ENCODE assay signal across 16 cellular contexts in the genomic region with DNA sequence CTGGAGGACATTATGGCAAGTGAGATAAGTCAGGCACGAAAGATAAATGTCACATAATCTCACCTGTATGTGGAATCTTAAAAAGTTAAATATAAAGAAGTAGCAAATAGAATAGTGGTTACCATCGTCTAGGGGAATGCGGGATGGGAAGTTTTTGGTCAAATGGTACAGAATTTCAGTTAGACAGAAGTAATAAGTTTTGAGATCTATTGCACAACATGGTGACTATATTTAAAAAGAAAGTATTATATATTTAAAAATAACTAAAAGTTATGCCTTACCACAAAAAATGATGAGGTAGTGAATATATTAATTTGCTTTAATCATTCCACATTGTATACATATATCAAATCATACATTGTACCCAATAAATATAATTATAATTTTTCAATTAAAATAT.
DNase-seq lines count a peak whose midpoint lies in the region; ATAC-seq, FAIRE-seq and TF ChIP-seq lines count a peak whose summit lies in the region.
"Had no signal": no experiment of that assay in that cellular context is flagged by ENCODE, and none has a peak within 500 bp of the region (broad histone marks: within the 10 kb centered on the region; RNA-seq: fewer than 3 reads in every experiment).

No MANE protein-coding gene starts in this region.

- ATAC-seq in GM18520 (IDR thresholded peaks at IDR 0.05; ENCODE audit: unreplicated experiment) = no peak
- ATAC-seq: A549, GM12878, HepG2 had no signal

- H3K27ac ChIP-seq in kidney (ENCODE audit: low read depth in 2 of 2, low read length in 2 of 2) = no peak overlapping the region
- H3K27ac ChIP-seq: A549, BLaER1 had no signal

- FAIRE-seq in G401.6 (lab: Jason Lieb, UNC) (peak; percentile 75), TTC549 (lab: Jason Lieb, UNC) (peak; percentile 95), kidney (lab: Jason Lieb, UNC) (peak; percentile 92)
- FAIRE-seq: A549, GM12878, GM19239, H1, HepG2 had no signal

- no peaks in the 10 kb centered on the region for H3K4me1 ChIP-seq in kidney (ENCODE audit: control insufficient read depth in 1 of 2, insufficient read depth in 1 of 2, low read depth in 1 of 2, low read length in 2 of 2)
- H3K4me1 ChIP-seq: A549 had no signal

- no peak overlapping the region for H3K4me3 Mint-ChIP-seq in T-helper 2 cell treated with Interferon-gamma antibody and Interleukin-4, amounts not matched to agents 5 μg/mL and 100 μg/mL, for 36 hours
- H3K4me3 Mint-ChIP-seq: CD14-positive monocyte; CD4-positive, alpha-beta memory T cell; H9 had no signal

- no peak for TF ChIP-seq CTCF in kidney (IDR thresholded peaks at IDR 0.05; ENCODE audit: borderline replicate concordance, extremely low read depth, insufficient read depth)

- no peak overlapping the region for H3K27ac Mint-ChIP-seq in T-helper 2 cell treated with Interferon-gamma antibody and Interleukin-4, amounts not matched to agents 5 μg/mL and 100 μg/mL, for 36 hours
- H3K27ac Mint-ChIP-seq: CD14-positive monocyte; CD4-positive, alpha-beta memory T cell; H9 had no signal

- no peak overlapping the region for H3K4me3 ChIP-seq in kidney (ENCODE audit: low read length in 2 of 2)
- H3K4me3 ChIP-seq: A549, BLaER1, GM12878 had no signal

- no peaks in the 10 kb centered on the region for H3K9me3 ChIP-seq in kidney (ENCODE audit: control insufficient read depth in 1 of 2, low read length in 2 of 2)
- H3K9me3 ChIP-seq: A549, BLaER1 had no signal

- no peaks in the 10 kb centered on the region for H3K36me3 Mint-ChIP-seq in T-helper 2 cell treated with Interferon-gamma antibody and Interleukin-4, amounts not matched to agents 5 μg/mL and 100 μg/mL, for 36 hours (ENCODE audit: low read depth)
- H3K36me3 Mint-ChIP-seq: CD14-positive monocyte; CD4-positive, alpha-beta memory T cell had no signal

- H3K9me3 Mint-ChIP-seq in T-helper 2 cell treated with Interferon-gamma antibody and Interleukin-4, amounts not matched to agents 5 μg/mL and 100 μg/mL, for 36 hours = peaks cover 6% of the 10 kb centered on the region
- H3K9me3 Mint-ChIP-seq: H9 had no signal

- DNase-seq in kidney (no peak), AML-193 (lab: John Stamatoyannopoulos, UW) (no peak)
- no peak for DNase-seq in T-helper 2 cell treated with Interferon-gamma antibody and Interleukin-4, amounts not matched to agents 5 μg/mL and 100 μg/mL, for 36 hours (ENCODE audit: low spot score)
- DNase-seq: CD4-positive, alpha-beta memory T cell; DMS79 treated with DMSO at 0.1 percent for 48 hours; H9 had no signal

- H3K4me1 Mint-ChIP-seq in T-helper 2 cell treated with Interferon-gamma antibody and Interleukin-4, amounts not matched to agents 5 μg/mL and 100 μg/mL, for 36 hours (ENCODE audit: low read depth) = no peaks in the 10 kb centered on the region
- H3K4me1 Mint-ChIP-seq: CD14-positive monocyte; CD4-positive, alpha-beta memory T cell; H9 had no signal

- intact Hi-C loops in kidney (cut with DNase I) = no loop called here

- H3K9ac ChIP-seq in kidney (ENCODE audit: low read length in 2 of 2) = no peak overlapping the region
- H3K9ac ChIP-seq: BLaER1 had no signal

- no peaks in the 10 kb centered on the region for H3K27me3 Mint-ChIP-seq in T-helper 2 cell treated with Interferon-gamma antibody and Interleukin-4, amounts not matched to agents 5 μg/mL and 100 μg/mL, for 36 hours (ENCODE audit: low read depth)
- H3K27me3 Mint-ChIP-seq: CD4-positive, alpha-beta memory T cell had no signal

- H3K36me3 ChIP-seq in kidney (ENCODE audit: control insufficient read depth in 1 of 2, insufficient read depth in 2 of 2, low read length in 2 of 2) = no peaks in the 10 kb centered on the region
- H3K36me3 ChIP-seq: BLaER1 had no signal
